In the genomic region with DNA sequence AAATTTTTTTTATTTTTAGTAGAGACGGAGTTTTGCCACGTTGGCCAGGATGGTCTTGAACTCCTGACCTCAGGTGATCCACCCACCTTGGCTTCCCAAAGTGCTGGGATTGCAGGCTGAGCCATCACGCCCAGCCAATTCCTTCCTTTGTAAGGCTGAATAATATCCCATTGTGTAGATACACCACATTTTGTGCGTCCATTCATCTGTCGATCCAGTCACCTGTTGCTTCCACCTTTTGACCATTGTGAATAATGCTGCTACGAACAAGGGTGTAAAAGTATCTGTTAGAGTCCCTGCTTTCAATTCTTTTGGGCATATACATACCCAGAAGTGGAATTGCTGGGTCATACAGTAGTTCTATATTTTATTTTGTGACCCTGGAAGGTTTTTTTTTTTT, we compare ENCODE assay signal across 8 cellular contexts. TPM values are rescaled to one million over a fixed set of nuclear protein-coding genes. Genes with fewer than 3 reads are reported as not detected.
"Had no signal": no experiment of that assay in that cellular context is flagged by ENCODE, and none has a peak within 500 bp of the region (broad histone marks: within the 10 kb centered on the region; RNA-seq: fewer than 3 reads in every experiment).

No MANE protein-coding gene starts in this region.

- H3K4me3 ChIP-seq: GM23248, HAP-1, K562 had no signal

- H3K4me1 ChIP-seq: HAP-1 had no signal

- H3K27ac ChIP-seq: GM23248 had no signal

- H3K9me3 ChIP-seq: HAP-1 had no signal

- DNase-seq: GM23248, GOT3, H7, IMR-90 had no signal

- H3K36me3 ChIP-seq: HAP-1 had no signal

- ATAC-seq: HCT116, K562 had no signal

RNA-seq across cellular contexts. Expression of a gene that starts 15.3 kb away (rescaled TPM):
- total RNA-seq: HT-29 had no signal
